In the genomic region with DNA sequence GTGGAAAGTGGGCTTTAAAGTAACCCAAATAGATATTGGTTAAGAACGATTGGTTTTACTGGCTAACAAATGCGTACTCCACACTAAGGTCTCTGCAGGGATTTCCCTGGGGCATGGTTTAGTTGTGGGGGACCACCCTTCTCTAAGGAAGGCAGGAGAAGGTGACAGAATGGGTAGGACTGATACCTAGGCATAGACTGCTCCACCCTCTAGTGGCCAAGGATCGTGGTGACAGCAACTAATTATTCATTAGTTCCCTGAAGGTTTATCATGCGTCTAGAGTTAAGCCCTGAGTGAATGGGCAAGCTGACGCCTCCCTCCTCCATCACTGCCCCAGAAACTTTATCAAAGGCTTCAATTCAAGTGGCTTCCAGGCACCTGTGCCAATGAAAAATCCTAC, we compare ENCODE assay signal across 10 cellular contexts. TPM values are rescaled to one million over a fixed set of nuclear protein-coding genes. Genes with fewer than 3 reads are reported as not detected.
DNase-seq lines count a peak whose midpoint lies in the region; ATAC-seq and TF ChIP-seq lines count a peak whose summit lies in the region.
"Had no signal": no experiment of that assay in that cellular context is flagged by ENCODE, and none has a peak within 500 bp of the region (broad histone marks: within the 10 kb centered on the region; RNA-seq: fewer than 3 reads in every experiment).

No MANE protein-coding gene starts in this region.

- TF ChIP-seq CTCF in Peyer's patch (IDR thresholded peaks at IDR 0.05) (peak in 5 of 6 experiments; percentile 14 to 33 (median 17)), foreskin fibroblast (IDR thresholded peaks at IDR 0.05; ENCODE audit: low read depth, low read length) (peak; percentile 22)

- ATAC-seq in HG02870 (IDR thresholded peaks at IDR 0.05; ENCODE audit: unreplicated experiment) = no peak

- H3K36me3 ChIP-seq in H7 (replicated peaks; ENCODE audit: control insufficient read depth, insufficient read depth, low read length) = no peaks in the 10 kb centered on the region
- H3K36me3 ChIP-seq in Peyer's patch = no peaks in the 10 kb centered on the region

- DNase-seq in COLO829 (ENCODE audit: low spot score) (peak; percentile 30), H7 (peak; percentile 84), Peyer's patch (no peak), foreskin fibroblast (peak in 1 of 2 donors; percentile 30), amygdala (lab: John Stamatoyannopoulos, UW) (no peak), retina (no peak), NCI-H446 treated with DMSO at 0.1 percent for 48 hours (lab: John Stamatoyannopoulos, UW) (no peak)

- H3K4me3 ChIP-seq in H7 (ENCODE audit: insufficient read depth, low read depth, low read length) (no peak overlapping the region), Peyer's patch (no peak overlapping the region), foreskin fibroblast (ENCODE audit: low read depth in 1 of 2, low read length in 2 of 2) (no peak overlapping the region)

- TF ChIP-seq POLR2A in Peyer's patch (IDR thresholded peaks at IDR 0.05) = no peak

- H3K4me1 ChIP-seq in Peyer's patch = peaks cover 0 to 13% (median 4%) of the 10 kb centered on the region in 4 donors

- H3K27me3 ChIP-seq in H7 (ENCODE audit: control insufficient read depth, insufficient read depth, low read length) (peaks cover 16% of the 10 kb centered on the region), Peyer's patch (no peaks in the 10 kb centered on the region)

- H3K27ac ChIP-seq in Peyer's patch = no peak overlapping the region

- H3K9me3 ChIP-seq in Peyer's patch = no peaks in the 10 kb centered on the region

RNA-seq across cellular contexts. Expression of a gene that starts 9.1 kb away (rescaled TPM):
- not detected in 2 replicates for total RNA-seq in H7 (2014; rRNA removed; shearing (Covaris generic))
- not detected for total RNA-seq in Peyer's patch
- total RNA-seq: glomerular endothelial cell, HT1080 had no signal

RNA-seq across cellular contexts. Expression of a gene that starts 40.1 kb away (rescaled TPM):
- 0.21 TPM in 1 of 2 replicates, not detected in the other for total RNA-seq in H7 (2014; rRNA removed; shearing (Covaris generic))
- 10 to 100 TPM in 1 of 4 donors, 1 to 10 TPM in 3; 3.2 to 32.2 (median 5.4) TPM for total RNA-seq in Peyer's patch
- total RNA-seq: HT1080 had no signal

Comparison
In these comparisons a context has a peak if more than half of its experiments do, and no peak if none do; other contexts are left out.
1. DNase-seq: peak in COLO829 (single experiment) and H7 (single experiment); none in Peyer's patch (0 of 3), amygdala (0 of 56), retina (single experiment) and NCI-H446 treated with DMSO at 0.1 percent for 48 hours (single experiment).